Comparison of ENCODE assay signal across 2 cellular contexts in the genomic region with DNA sequence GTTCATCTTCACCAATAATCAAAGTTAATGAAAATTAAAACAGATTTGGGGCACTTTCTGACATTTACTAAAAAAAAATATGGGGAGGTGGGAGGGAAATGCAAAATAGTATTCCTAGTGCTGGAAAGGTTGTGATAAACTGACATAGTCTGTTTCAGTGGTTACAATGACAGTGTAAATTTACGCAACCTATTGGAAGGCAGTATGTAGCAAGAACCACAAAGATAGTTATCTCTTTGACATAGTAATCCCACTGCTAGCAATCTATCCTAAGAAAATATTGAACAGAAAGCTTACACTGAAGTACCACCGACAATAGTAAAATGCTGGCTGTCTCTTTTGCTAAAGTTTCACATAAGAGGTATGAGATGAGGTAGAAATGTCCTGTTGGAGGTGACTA.
TF ChIP-seq lines count a peak whose summit lies in the region.

No MANE protein-coding gene starts in this region.

TF ChIP-seq in HepG2, 621 proteins besides CTCF, POLR2A, EP300 and RAD21 (continues in another document):
- TF ChIP-seq HMG20A (CRISPR knock-in tag; IDR thresholded peaks at IDR 0.05; ENCODE audit: borderline replicate concordance) (peak; percentile 75; the same call in 1 of the 2 replicates), BCL6 (CRISPR knock-in tag; IDR thresholded peaks at IDR 0.05) (peak; percentile 46; the same call in 1 of the 2 replicates), CREM (IDR thresholded peaks at IDR 0.05) (no peak; the same call in 1 of the 2 replicates), CREM (CRISPR knock-in tag; IDR thresholded peaks at IDR 0.05) (no peak), SALL2 (CRISPR knock-in tag; IDR thresholded peaks at IDR 0.05) (no peak), SIX1 (CRISPR knock-in tag; IDR thresholded peaks at IDR 0.05; ENCODE audit: borderline replicate concordance) (no peak), SP140L (CRISPR knock-in tag; IDR thresholded peaks at IDR 0.05; ENCODE audit: borderline replicate concordance) (no peak), GATAD2A (CRISPR knock-in tag; IDR thresholded peaks at IDR 0.05) (peak; percentile 82), ZNF34 (CRISPR knock-in tag; IDR thresholded peaks at IDR 0.05; ENCODE audit: borderline replicate concordance) (no peak), ZNF879 (CRISPR knock-in tag; IDR thresholded peaks at IDR 0.05) (no peak), KLF16 (CRISPR knock-in tag; IDR thresholded peaks at IDR 0.05) (0 out of 4 replicates have a peak, but pooled peaks of 1 of the 2 experiments have one; percentile 24), SOX13 (IDR thresholded peaks at IDR 0.05) (no peak), SOX13 (CRISPR knock-in tag; conservative IDR thresholded peaks at IDR 0.05 in 1 of 2, IDR thresholded peaks at IDR 0.05 in 1 of 2) (peak in 1 of 2 experiments; percentile 50; a peak in 1 of 4 replicates), ZNF20 (CRISPR knock-in tag; IDR thresholded peaks at IDR 0.05) (no peak), PCBP1 (IDR thresholded peaks at IDR 0.05; ENCODE audit: borderline replicate concordance, low read depth, low read length) (no peak), ZNF792 (CRISPR knock-in tag; IDR thresholded peaks at IDR 0.05) (peak; percentile 36; the same call in 1 of the 2 replicates), ZNF230 (CRISPR knock-in tag; IDR thresholded peaks at IDR 0.05) (no peak), NONO (IDR thresholded peaks at IDR 0.05) (no peak), NONO (CRISPR knock-in tag; conservative IDR thresholded peaks at IDR 0.05) (no peak), KAT8 (CRISPR knock-in tag; IDR thresholded peaks at IDR 0.05) (0 out of 2 replicates have a peak, but pooled peaks have one; percentile 15), NCOA2 (CRISPR knock-in tag; IDR thresholded peaks at IDR 0.05) (peak; percentile 40; the same call in 1 of the 2 replicates), ZNF570 (CRISPR knock-in tag; IDR thresholded peaks at IDR 0.05; ENCODE audit: borderline replicate concordance) (no peak), SOX6 (IDR thresholded peaks at IDR 0.05) (no peak), SOX6 (CRISPR knock-in tag; IDR thresholded peaks at IDR 0.05) (peak; percentile 20; the same call in 1 of the 2 replicates), FOXA1 (IDR thresholded peaks at IDR 0.05) (no peak), FOXA1 (CRISPR knock-in tag; IDR thresholded peaks at IDR 0.05) (peak; percentile 16; the same call in 1 of the 2 replicates), ZNF136 (CRISPR knock-in tag; IDR thresholded peaks at IDR 0.05; ENCODE audit: low read depth) (no peak), CEBPB (IDR thresholded peaks at IDR 0.05; ENCODE audit: borderline replicate concordance, low read depth, low read length) (peak; percentile 95), ZNF501 (CRISPR knock-in tag; IDR thresholded peaks at IDR 0.05) (no peak), ONECUT2 (CRISPR knock-in tag; IDR thresholded peaks at IDR 0.05) (no peak)
- TF ChIP-seq, protein P1, sequence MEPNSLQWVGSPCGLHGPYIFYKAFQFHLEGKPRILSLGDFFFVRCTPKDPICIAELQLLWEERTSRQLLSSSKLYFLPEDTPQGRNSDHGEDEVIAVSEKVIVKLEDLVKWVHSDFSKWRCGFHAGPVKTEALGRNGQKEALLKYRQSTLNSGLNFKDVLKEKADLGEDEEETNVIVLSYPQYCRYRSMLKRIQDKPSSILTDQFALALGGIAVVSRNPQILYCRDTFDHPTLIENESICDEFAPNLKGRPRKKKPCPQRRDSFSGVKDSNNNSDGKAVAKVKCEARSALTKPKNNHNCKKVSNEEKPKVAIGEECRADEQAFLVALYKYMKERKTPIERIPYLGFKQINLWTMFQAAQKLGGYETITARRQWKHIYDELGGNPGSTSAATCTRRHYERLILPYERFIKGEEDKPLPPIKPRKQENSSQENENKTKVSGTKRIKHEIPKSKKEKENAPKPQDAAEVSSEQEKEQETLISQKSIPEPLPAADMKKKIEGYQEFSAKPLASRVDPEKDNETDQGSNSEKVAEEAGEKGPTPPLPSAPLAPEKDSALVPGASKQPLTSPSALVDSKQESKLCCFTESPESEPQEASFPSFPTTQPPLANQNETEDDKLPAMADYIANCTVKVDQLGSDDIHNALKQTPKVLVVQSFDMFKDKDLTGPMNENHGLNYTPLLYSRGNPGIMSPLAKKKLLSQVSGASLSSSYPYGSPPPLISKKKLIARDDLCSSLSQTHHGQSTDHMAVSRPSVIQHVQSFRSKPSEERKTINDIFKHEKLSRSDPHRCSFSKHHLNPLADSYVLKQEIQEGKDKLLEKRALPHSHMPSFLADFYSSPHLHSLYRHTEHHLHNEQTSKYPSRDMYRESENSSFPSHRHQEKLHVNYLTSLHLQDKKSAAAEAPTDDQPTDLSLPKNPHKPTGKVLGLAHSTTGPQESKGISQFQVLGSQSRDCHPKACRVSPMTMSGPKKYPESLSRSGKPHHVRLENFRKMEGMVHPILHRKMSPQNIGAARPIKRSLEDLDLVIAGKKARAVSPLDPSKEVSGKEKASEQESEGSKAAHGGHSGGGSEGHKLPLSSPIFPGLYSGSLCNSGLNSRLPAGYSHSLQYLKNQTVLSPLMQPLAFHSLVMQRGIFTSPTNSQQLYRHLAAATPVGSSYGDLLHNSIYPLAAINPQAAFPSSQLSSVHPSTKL (CRISPR knock-in tag; IDR thresholded peaks at IDR 0.05), result peak; percentile 66; the same call in 1 of the 2 replicates
- TF ChIP-seq, protein P2, sequence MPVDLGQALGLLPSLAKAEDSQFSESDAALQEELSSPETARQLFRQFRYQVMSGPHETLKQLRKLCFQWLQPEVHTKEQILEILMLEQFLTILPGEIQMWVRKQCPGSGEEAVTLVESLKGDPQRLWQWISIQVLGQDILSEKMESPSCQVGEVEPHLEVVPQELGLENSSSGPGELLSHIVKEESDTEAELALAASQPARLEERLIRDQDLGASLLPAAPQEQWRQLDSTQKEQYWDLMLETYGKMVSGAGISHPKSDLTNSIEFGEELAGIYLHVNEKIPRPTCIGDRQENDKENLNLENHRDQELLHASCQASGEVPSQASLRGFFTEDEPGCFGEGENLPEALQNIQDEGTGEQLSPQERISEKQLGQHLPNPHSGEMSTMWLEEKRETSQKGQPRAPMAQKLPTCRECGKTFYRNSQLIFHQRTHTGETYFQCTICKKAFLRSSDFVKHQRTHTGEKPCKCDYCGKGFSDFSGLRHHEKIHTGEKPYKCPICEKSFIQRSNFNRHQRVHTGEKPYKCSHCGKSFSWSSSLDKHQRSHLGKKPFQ (CRISPR knock-in tag; IDR thresholded peaks at IDR 0.05; ENCODE audit: insufficient replicate concordance), result no peak
- TF ChIP-seq, protein P3, sequence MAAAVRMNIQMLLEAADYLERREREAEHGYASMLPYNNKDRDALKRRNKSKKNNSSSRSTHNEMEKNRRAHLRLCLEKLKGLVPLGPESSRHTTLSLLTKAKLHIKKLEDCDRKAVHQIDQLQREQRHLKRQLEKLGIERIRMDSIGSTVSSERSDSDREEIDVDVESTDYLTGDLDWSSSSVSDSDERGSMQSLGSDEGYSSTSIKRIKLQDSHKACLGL (CRISPR knock-in tag; IDR thresholded peaks at IDR 0.05), result no peak
- TF ChIP-seq, protein P4, sequence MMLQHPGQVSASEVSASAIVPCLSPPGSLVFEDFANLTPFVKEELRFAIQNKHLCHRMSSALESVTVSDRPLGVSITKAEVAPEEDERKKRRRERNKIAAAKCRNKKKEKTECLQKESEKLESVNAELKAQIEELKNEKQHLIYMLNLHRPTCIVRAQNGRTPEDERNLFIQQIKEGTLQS (CRISPR knock-in tag; IDR thresholded peaks at IDR 0.05), result no peak

TF ChIP-seq in K562, 482 proteins besides CTCF, POLR2A, EP300 and RAD21:
- TF ChIP-seq NFE2 (IDR thresholded peaks at IDR 0.05; ENCODE audit: low read depth) (peak; percentile 67), CEBPB (tag; IDR thresholded peaks at IDR 0.05) (peak; percentile 92), MEIS2 (IDR thresholded peaks at IDR 0.05; ENCODE audit: partially characterized antibody) (peak; percentile 7), CEBPG (CRISPR knock-in tag; IDR thresholded peaks at IDR 0.05) (no peak), CEBPG (tag; conservative IDR thresholded peaks at IDR 0.05 in 1 of 2, IDR thresholded peaks at IDR 0.05 in 1 of 2) (peak; percentile 70 to 88), ESRRA (IDR thresholded peaks at IDR 0.05; ENCODE audit: borderline replicate concordance, low read depth) (peak; percentile 27; the same call in 1 of the 2 replicates), ZNF586 (CRISPR knock-in tag; conservative IDR thresholded peaks at IDR 0.05) (no peak), C11orf30 (IDR thresholded peaks at IDR 0.05; ENCODE audit: low read depth) (peak; percentile 19; the same call in 1 of the 2 replicates), YY1 (IDR thresholded peaks at IDR 0.05; ENCODE audit: borderline replicate concordance in 1 of 3, control insufficient read depth in 1 of 3, extremely low read depth in 1 of 3, insufficient read depth in 3 of 3, insufficient read length in 1 of 3, insufficient replicate concordance in 2 of 3, low read depth in 1 of 3, low read length in 2 of 3) (no peak)
- TF ChIP-seq, protein P5, sequence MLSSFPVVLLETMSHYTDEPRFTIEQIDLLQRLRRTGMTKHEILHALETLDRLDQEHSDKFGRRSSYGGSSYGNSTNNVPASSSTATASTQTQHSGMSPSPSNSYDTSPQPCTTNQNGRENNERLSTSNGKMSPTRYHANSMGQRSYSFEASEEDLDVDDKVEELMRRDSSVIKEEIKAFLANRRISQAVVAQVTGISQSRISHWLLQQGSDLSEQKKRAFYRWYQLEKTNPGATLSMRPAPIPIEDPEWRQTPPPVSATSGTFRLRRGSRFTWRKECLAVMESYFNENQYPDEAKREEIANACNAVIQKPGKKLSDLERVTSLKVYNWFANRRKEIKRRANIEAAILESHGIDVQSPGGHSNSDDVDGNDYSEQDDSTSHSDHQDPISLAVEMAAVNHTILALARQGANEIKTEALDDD (IDR thresholded peaks at IDR 0.05), result peak; percentile 79
- TF ChIP-seq, protein P6, sequence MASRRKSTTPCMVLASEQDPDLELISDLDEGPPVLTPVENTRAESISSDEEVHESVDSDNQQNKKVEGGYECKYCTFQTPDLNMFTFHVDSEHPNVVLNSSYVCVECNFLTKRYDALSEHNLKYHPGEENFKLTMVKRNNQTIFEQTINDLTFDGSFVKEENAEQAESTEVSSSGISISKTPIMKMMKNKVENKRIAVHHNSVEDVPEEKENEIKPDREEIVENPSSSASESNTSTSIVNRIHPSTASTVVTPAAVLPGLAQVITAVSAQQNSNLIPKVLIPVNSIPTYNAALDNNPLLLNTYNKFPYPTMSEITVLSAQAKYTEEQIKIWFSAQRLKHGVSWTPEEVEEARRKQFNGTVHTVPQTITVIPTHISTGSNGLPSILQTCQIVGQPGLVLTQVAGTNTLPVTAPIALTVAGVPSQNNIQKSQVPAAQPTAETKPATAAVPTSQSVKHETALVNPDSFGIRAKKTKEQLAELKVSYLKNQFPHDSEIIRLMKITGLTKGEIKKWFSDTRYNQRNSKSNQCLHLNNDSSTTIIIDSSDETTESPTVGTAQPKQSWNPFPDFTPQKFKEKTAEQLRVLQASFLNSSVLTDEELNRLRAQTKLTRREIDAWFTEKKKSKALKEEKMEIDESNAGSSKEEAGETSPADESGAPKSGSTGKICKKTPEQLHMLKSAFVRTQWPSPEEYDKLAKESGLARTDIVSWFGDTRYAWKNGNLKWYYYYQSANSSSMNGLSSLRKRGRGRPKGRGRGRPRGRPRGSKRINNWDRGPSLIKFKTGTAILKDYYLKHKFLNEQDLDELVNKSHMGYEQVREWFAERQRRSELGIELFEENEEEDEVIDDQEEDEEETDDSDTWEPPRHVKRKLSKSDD (conservative IDR thresholded peaks at IDR 0.05; ENCODE audit: low read length), result no peak
